Comparison of ENCODE assay signal across 8 cellular contexts in the genomic region with DNA sequence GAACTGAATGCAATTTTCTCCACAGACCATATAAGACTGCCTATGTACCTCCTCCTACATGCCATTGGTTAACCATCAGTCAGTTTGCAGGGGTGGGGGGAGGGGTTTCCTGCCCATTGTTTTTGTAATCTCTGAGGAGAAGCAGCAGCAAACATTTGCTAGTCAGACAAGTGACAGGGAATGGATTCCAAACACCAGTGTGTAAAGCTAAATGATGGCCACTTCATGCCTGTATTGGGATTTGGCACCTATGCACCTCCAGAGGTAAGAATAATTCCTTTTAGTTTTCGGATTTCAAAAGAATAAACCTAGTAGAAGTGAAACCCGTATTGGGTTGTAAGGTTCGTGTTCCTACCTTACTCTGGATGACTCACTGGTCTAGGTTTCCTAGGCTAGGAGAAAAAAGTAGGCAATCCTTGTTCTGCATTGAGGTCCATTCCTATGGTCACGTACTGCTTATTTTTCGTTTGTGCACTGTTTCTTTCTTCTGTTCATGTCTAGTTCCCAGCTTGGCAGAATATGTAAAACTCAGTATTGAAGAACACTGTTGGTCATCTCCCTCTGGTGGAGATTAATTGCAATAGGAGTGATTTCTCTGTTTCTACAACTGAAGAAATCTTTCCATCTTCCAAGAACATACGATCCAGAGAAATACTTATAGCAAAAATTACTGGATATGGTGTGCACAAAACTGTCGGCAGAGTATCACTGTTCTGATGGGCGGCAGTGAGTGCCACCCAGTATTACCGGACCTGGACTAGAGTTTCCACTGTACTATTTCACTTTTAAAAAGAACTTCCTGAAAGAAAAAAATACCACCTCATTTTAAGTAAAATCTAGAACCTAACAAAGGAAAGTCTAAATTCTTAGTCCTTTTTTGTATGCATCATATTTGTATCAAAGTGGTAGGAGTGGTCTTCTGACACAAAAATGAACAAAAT. TPM values are rescaled to one million over a fixed set of nuclear protein-coding genes. Genes with fewer than 3 reads are reported as not detected.
DNase-seq lines count a peak whose midpoint lies in the region; ATAC-seq, FAIRE-seq and TF ChIP-seq lines count a peak whose summit lies in the region.

A gene (plus strand): TSS at position 150 of the 941 bp plus-strand sequence. CDS start 31 bp downstream, at position 181.

- H4K20me1 ChIP-seq in H1 (replicated peaks in 1 of 2; ENCODE audit: control insufficient read depth in 1 of 2, insufficient read depth in 2 of 2, low read length in 2 of 2): no peaks in the 10 kb centered on the region

- no peak within 1 kb of the TSS for H2BK15ac ChIP-seq in H1 (ENCODE audit: low read length)

- no peak within 1 kb of the TSS for H2BK12ac ChIP-seq in H1 (ENCODE audit: low read depth, low read length)

- H3K23me2 ChIP-seq in H1 (ENCODE audit: low read depth, low read length): no peaks in the 10 kb centered on the region

- ATAC-seq in lung (ENCODE audit: insufficient read depth, low FRiP score): peak; percentile 77
- no peak for ATAC-seq in GM18907 (IDR thresholded peaks at IDR 0.05; ENCODE audit: unreplicated experiment)

- H3K18ac ChIP-seq in H1 (ENCODE audit: extremely low read depth, low read length): no peak within 1 kb of the TSS

- TF ChIP-seq CTCF in H1 (IDR thresholded peaks at IDR 0.05; ENCODE audit: control extremely low read depth in 1 of 3, insufficient read depth in 1 of 3, low read depth in 1 of 3, low read length in 3 of 3): peak in 2 of 3 experiments; percentile 37 to 56; a peak in 2 of 4 replicates
- TF ChIP-seq CTCF in lung (IDR thresholded peaks at IDR 0.05; ENCODE audit: control extremely low read depth, extremely low read depth): peak; percentile 42
- peak; percentile 34 to 87 (median 59) for TF ChIP-seq CTCF in tibial nerve (IDR thresholded peaks at IDR 0.05)

- CTCF ChIA-PET in H1 (lab: Charles Lee; ENCODE audit: partially characterized antibody): interaction anchor here (0.8 to 6.2 kb wide), 13 partner anchors 12 to 280 kb away, joined by 3 to 52 read pairs (median 3); no protein-coding TSS in a partner anchor

- no peaks in the 10 kb centered on the region for H3K79me2 ChIP-seq in H1 (ENCODE audit: control insufficient read depth in 1 of 2, insufficient read depth in 2 of 2, low read length in 2 of 2)

- peak within 1 kb of the TSS; percentile 95 for H2AFZ ChIP-seq in H1 (ENCODE audit: low read length)

- H3K36me3 ChIP-seq in H1 (ENCODE audit: control insufficient read depth in 2 of 4, insufficient read depth in 4 of 4, low read length in 3 of 4): no peaks in the 10 kb centered on the region
- H3K36me3 ChIP-seq in lung (ENCODE audit: control insufficient read depth in 2 of 2, insufficient read depth in 2 of 2, low read length in 2 of 2): peaks cover 4% of the 10 kb centered on the region in 2 donors
- peaks cover 0 to 7% (median 0%) of the 10 kb centered on the region in 3 donors for H3K36me3 ChIP-seq in tibial nerve

- H4K8ac ChIP-seq in H1 (ENCODE audit: extremely low read depth, insufficient read depth, low read length): no peak within 1 kb of the TSS

- H4K5ac ChIP-seq in H1 (ENCODE audit: insufficient read length, low read depth, low read length): no peak within 1 kb of the TSS

- POLR2A ChIA-PET in H1 (lab: Charles Lee; ENCODE audit: partially characterized antibody): no interaction called here

- H3K79me1 ChIP-seq in H1 (ENCODE audit: low read depth, low read length): no peaks in the 10 kb centered on the region

- no peak within 1 kb of the TSS for H2BK120ac ChIP-seq in H1 (replicated peaks; ENCODE audit: low read depth, low read length)

- no peak within 1 kb of the TSS for H2BK20ac ChIP-seq in H1 (ENCODE audit: low read length)

- FAIRE-seq in H54 (lab: Jason Lieb, UNC): peak; percentile 92
- FAIRE-seq in H1 (lab: Jason Lieb, UNC): peak; percentile 7

- H3K27me3 ChIP-seq in H1 (replicated peaks in 1 of 4; ENCODE audit: control insufficient read depth in 3 of 4, extremely low read depth in 1 of 4, insufficient read depth in 3 of 4, low read length in 3 of 4): no peaks in the 10 kb centered on the region
- no peaks in the 10 kb centered on the region for H3K27me3 ChIP-seq in lung (ENCODE audit: control insufficient read depth, insufficient read depth)
- no peaks in the 10 kb centered on the region for H3K27me3 ChIP-seq in tibial nerve

- no peak within 1 kb of the TSS for H4K91ac ChIP-seq in H1 (replicated peaks; ENCODE audit: insufficient read length, low read length)

- WGBS in H1 (ENCODE audit: extremely low coverage in 1 of 2, insufficient coverage in 1 of 2, insufficient read length in 1 of 2, insufficient replicate concordance in 2 of 2, low coverage in 1 of 2, low lambda C conversion rate in 2 of 2, missing lambda C conversion rate in 1 of 2), 2 experiments: 83% methylated on average over 9 of the region's 9 CpGs; no CpG with 5 or more reads in 1 of the 2 experiments
- 15 to 17% methylated on average over 9 of the region's 9 CpGs for WGBS in lung, 2 donors
- WGBS in tibial nerve, 2 donors: 34 to 43% methylated on average over 9 of the region's 9 CpGs

- no peak within 1 kb of the TSS for H2AK5ac ChIP-seq in H1 (ENCODE audit: low read depth, low read length)

- H3K4ac ChIP-seq in H1 (replicated peaks; ENCODE audit: insufficient read length, low read depth, low read length): no peak within 1 kb of the TSS

- H3K4me1 ChIP-seq in H1 (replicated peaks in 1 of 4; ENCODE audit: control insufficient read depth in 3 of 4, insufficient read depth in 4 of 4, low read length in 3 of 4): peaks cover 0 to 6% (median 1%) of the 10 kb centered on the region in 4 experiments; a peak in 3 of 7 replicates
- H3K4me1 ChIP-seq in lung (ENCODE audit: control insufficient read depth in 2 of 2, insufficient read depth in 2 of 2, low read length in 2 of 2): no peaks in the 10 kb centered on the region
- H3K4me1 ChIP-seq in tibial nerve: peaks cover 0 to 6% (median 0%) of the 10 kb centered on the region in 4 donors

- TF ChIP-seq POLR2A in H54 (IDR thresholded peaks at IDR 0.05; ENCODE audit: low read depth, low read length) (no peak), H1 (IDR thresholded peaks at IDR 0.05; ENCODE audit: control extremely low read depth in 1 of 2, low read depth in 2 of 2, low read length in 2 of 2) (no peak), tibial nerve (IDR thresholded peaks at IDR 0.05) (no peak)

- TF ChIP-seq RAD21 in H1 (IDR thresholded peaks at IDR 0.05 in 1 of 2, conservative IDR thresholded peaks at IDR 0.05 in 1 of 2; ENCODE audit: low read depth in 2 of 2, low read length in 2 of 2): peak; percentile 38 to 54; a peak in 3 of 4 replicates

- TF ChIP-seq EP300 in H1 (IDR thresholded peaks at IDR 0.05; ENCODE audit: borderline replicate concordance in 1 of 2, low read depth in 2 of 2, low read length in 2 of 2) (no peak), tibial nerve (IDR thresholded peaks at IDR 0.05) (peak in 1 of 2 donors; percentile 48)

- H3K4me3 ChIP-seq in H1 (ENCODE audit: extremely low read depth in 1 of 4, insufficient read depth in 2 of 4, low read depth in 3 of 4, low read length in 4 of 4): peak within 1 kb of the TSS in 1 of 4 experiments; percentile 34; a peak in 1 of 8 replicates
- peak within 1 kb of the TSS; percentile 51 for H3K4me3 ChIP-seq in lung
- H3K4me3 ChIP-seq in tibial nerve: peak within 1 kb of the TSS; percentile 25 to 54 (median 35)

- no peaks in the 10 kb centered on the region for H3K9me3 ChIP-seq in H1 (ENCODE audit: insufficient read depth in 2 of 2, low read depth in 1 of 2, low read length in 1 of 2)
- peaks cover 0 to 3% of the 10 kb centered on the region in 2 donors for H3K9me3 ChIP-seq in lung (ENCODE audit: control insufficient read depth in 2 of 2, insufficient read depth in 1 of 2, low read length in 1 of 2)
- no peaks in the 10 kb centered on the region for H3K9me3 ChIP-seq in tibial nerve

- H3K4me2 ChIP-seq in H1 (ENCODE audit: insufficient read depth in 1 of 2, low read depth in 2 of 2, low read length in 2 of 2): peak within 1 kb of the TSS; percentile 37 to 52; a peak in 3 of 4 replicates

- H3K23ac ChIP-seq in H1 (ENCODE audit: insufficient read length): no peak within 1 kb of the TSS

- H2BK5ac ChIP-seq in H1 (ENCODE audit: low read depth, low read length): no peak within 1 kb of the TSS

- peak; percentile 56 for DNase-seq in AG20443 (ENCODE audit: low spot score)
- no peak for DNase-seq in H54 (ENCODE audit: insufficient read length, low spot score)
- DNase-seq in SHP77 treated with DMSO at 0.1 percent for 48 hours (lab: John Stamatoyannopoulos, UW): peak; percentile 84
- peak; percentile 27 to 48 for DNase-seq in H1 (ENCODE audit: low read depth in 1 of 2, low spot score in 2 of 2)
- no peak for DNase-seq in lung (ENCODE audit: low spot score)
- no peak for DNase-seq in tibial nerve (ENCODE audit: low spot score in 2 of 2)
- DNase-seq in activated gamma-delta T cell (lab: John Stamatoyannopoulos, UW): no peak

- H3K27ac ChIP-seq in H1 (ENCODE audit: low read depth, low read length) (no peak within 1 kb of the TSS), lung (ENCODE audit: low read depth in 1 of 2, low read length in 1 of 2) (peak within 1 kb of the TSS; percentile 42 to 52), tibial nerve (peak within 1 kb of the TSS in 3 of 4 donors; percentile 21 to 78 (median 57))

- no peak within 1 kb of the TSS for H3K9ac ChIP-seq in H1 (replicated peaks in 1 of 4; ENCODE audit: extremely low read depth in 1 of 4, low read depth in 3 of 4, low read length in 3 of 4)

- no peak within 1 kb of the TSS for H3K56ac ChIP-seq in H1 (replicated peaks; ENCODE audit: insufficient read length, low read depth, low read length)

- H3K14ac ChIP-seq in H1 (ENCODE audit: insufficient read length): no peak within 1 kb of the TSS

TF ChIP-seq in H1, 55 proteins besides CTCF, POLR2A, EP300 and RAD21 (continues in another document):
- no peak for TF ChIP-seq CREB1 (IDR thresholded peaks at IDR 0.05)
- TF ChIP-seq, protein P1, sequence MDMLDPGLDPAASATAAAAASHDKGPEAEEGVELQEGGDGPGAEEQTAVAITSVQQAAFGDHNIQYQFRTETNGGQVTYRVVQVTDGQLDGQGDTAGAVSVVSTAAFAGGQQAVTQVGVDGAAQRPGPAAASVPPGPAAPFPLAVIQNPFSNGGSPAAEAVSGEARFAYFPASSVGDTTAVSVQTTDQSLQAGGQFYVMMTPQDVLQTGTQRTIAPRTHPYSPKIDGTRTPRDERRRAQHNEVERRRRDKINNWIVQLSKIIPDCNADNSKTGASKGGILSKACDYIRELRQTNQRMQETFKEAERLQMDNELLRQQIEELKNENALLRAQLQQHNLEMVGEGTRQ (IDR thresholded peaks at IDR 0.05; ENCODE audit: low read length): no peak

RNA-seq across cellular contexts. Expression of the gene that starts here (rescaled TPM):
- total RNA-seq in H1 (2021; fragmentation: NEBNext Ultra II Directional; extraction: Animal tissue kit (Norgen Biotek cat#: 25700)): 4.5 and 4.6 TPM in 2 replicates
- polyA plus RNA-seq in H1 (2011; rRNA removed): 4.5 and 6.9 TPM in 2 replicates
- polyA plus RNA-seq in H1 (2011; cell fraction: cytosol; rRNA removed): 5.5 TPM
- polyA plus RNA-seq in H1 (2011; cell fraction: nucleus; rRNA removed): 4.7 TPM
- 4.0 to 6.2 TPM (median 5.2 TPM) in 4 replicates for polyA plus RNA-seq in H1 (2012, experiment 1 of 2)
- 0.83 TPM for polyA plus RNA-seq in H1 (2012, experiment 2 of 2)
- 7.5 TPM for polyA plus RNA-seq in H1 (2013, experiment 1 of 2)
- polyA plus RNA-seq in H1 (2013, experiment 2 of 2): 6.7 TPM
- 2.8 and 3.0 TPM in 2 replicates for polyA minus RNA-seq in H1 (2011; rRNA and poly(A)+ RNA removed)
- polyA minus RNA-seq in H1 (2011; cell fraction: cytosol; rRNA and poly(A)+ RNA removed): 4.9 TPM
- 6.9 TPM for polyA minus RNA-seq in H1 (2011; cell fraction: nucleus; rRNA and poly(A)+ RNA removed)
- total RNA-seq in lung: 100 to 1,000 TPM in 1 of 2 donors, 1 to 10 TPM in 1; 8.9 to 116 TPM
- 10 to 100 TPM; 63.4 to 74.1 TPM for polyA plus RNA-seq in lung
- total RNA-seq in tibial nerve: 10 to 100 TPM; 31.5 to 55.8 (median 43.1) TPM

Comparison
In these comparisons a context has a peak if more than half of its experiments do, and no peak if none do; other contexts are left out.
1. DNase-seq: peak in AG20443 (single experiment), SHP77 treated with DMSO at 0.1 percent for 48 hours (single experiment) and H1 (2 of 2); none in H54 (single experiment), lung (single experiment), tibial nerve (0 of 2) and activated gamma-delta T cell (single experiment).
2. Peak in every context shown above with its lines, with median percentiles within 50 percentile points of each other: CTCF ChIP-seq.